In the genomic region with DNA sequence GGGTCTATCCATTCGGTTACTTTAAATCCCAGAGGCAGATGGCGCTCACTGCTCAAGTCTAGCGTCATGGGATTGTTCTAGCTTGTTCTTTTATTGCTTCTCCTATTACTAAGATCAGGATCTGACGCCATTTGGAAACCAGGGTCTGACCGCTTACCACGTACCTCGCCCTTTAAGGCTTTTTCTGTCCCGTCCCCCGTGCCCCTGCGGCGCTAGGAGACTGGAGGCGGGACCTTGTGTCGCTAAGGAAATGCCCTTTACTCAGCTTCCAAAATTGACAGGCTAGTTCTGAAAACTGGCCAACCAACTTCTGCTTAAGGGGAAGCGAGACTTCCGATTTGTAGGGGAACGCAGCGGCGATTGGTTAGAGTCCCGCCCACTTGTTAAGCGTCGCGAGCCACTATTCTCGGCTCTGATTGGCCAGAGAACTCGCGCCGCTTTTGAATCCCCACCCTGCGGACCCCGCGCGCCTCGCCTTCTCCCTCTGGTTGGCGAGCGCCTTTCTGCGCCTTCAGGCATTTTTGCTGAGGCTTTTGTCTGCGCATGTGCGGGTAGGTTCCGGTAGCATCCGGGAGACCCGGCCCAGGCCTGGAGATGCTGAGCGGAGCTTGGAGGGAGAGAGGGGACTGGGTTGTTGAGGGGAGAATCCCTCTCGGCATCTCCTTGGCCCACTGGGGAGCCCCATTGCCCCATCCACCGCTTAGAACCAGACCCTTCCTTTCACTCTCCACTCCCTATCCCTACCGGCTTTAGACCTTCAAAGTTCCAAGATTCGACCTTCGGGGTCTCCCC, we compare ENCODE assay signal across 9 cellular contexts. TPM values are rescaled to one million over a fixed set of nuclear protein-coding genes. Genes with fewer than 3 reads are reported as not detected.
DNase-seq lines count a peak whose midpoint lies in the region; ATAC-seq and TF ChIP-seq lines count a peak whose summit lies in the region.
"Had no signal": no experiment of that assay in that cellular context is flagged by ENCODE, and none has a peak within 500 bp of the region (broad histone marks: within the 10 kb centered on the region; RNA-seq: fewer than 3 reads in every experiment).

No MANE protein-coding gene starts in this region.

- no peak for TF ChIP-seq POLR2A in lower leg skin (IDR thresholded peaks at IDR 0.05)

- DNase-seq in AG04449 (ENCODE audit: low read depth, low spot score), result peak; percentile 89
- peak; percentile 98 for DNase-seq in NCI-H82 (lab: John Stamatoyannopoulos, UW)
- peak; percentile 98 for DNase-seq in activated CD4-positive, alpha-beta memory T cell treated with anti-CD3 and anti-CD28 coated beads for 36 hours
- DNase-seq in lower leg skin (ENCODE audit: low spot score in 2 of 2), result peak; percentile 96 to 97
- peak; percentile 80 to 89 for DNase-seq in stimulated activated CD4-positive, alpha-beta T cell treated with anti-CD3 and anti-CD28 coated beads, Interleukin-4, amount 100 ng/mL, for 4 hours

- no peaks in the 10 kb centered on the region for H3K27me3 ChIP-seq in duodenal mucosa (ENCODE audit: control insufficient read depth in 1 of 2, insufficient read depth in 2 of 2, low read length in 2 of 2)

- no peak for TF ChIP-seq CTCF in AG04449 (IDR thresholded peaks at IDR 0.05; ENCODE audit: insufficient read depth, low read length, missing control alignments)
- no peak for TF ChIP-seq CTCF in lower leg skin (IDR thresholded peaks at IDR 0.05)

- intact Hi-C loops in activated CD4-positive, alpha-beta memory T cell treated with anti-CD3 and anti-CD28 coated beads for 36 hours (cut with micrococcal nuclease), result loop anchor here (1.0 to 10.0 kb wide), 8 partner anchors 21 to 280 kb away; no protein-coding TSS in a partner anchor
- intact Hi-C loops in lower leg skin (cut with DNase I; ENCODE audit: low total_unique reads), result no loop called here

- H3K9me3 ChIP-seq in duodenal mucosa (ENCODE audit: control insufficient read depth in 1 of 2, low read length in 2 of 2), result no peaks in the 10 kb centered on the region

- peak overlapping the region; percentile 21 to 70 for H3K9ac ChIP-seq in duodenal mucosa (ENCODE audit: low read depth in 1 of 2, low read length in 2 of 2)

- peaks cover 29% of the 10 kb centered on the region for H3K4me1 Mint-ChIP-seq in activated CD4-positive, alpha-beta memory T cell treated with anti-CD3 and anti-CD28 coated beads for 36 hours (ENCODE audit: low read depth)

- peaks cover 16 to 17% of the 10 kb centered on the region in 2 donors for H3K4me1 ChIP-seq in duodenal mucosa (ENCODE audit: control insufficient read depth in 1 of 2, insufficient read depth in 2 of 2, low read length in 2 of 2)

- H3K36me3 Mint-ChIP-seq in activated CD4-positive, alpha-beta memory T cell treated with anti-CD3 and anti-CD28 coated beads for 36 hours, result peaks cover 9% of the 10 kb centered on the region

- no peaks in the 10 kb centered on the region for H3K9me3 Mint-ChIP-seq in activated CD4-positive, alpha-beta memory T cell treated with anti-CD3 and anti-CD28 coated beads for 36 hours

- WGBS in lower leg skin, 2 donors, result 1 to 2% methylated on average over 37 to 39 of the region's 45 CpGs

- H3K4me3 ChIP-seq in AG04449 (ENCODE audit: low read depth, low read length) (peak overlapping the region; percentile 58), duodenal mucosa (ENCODE audit: low read depth in 1 of 2, low read length in 2 of 2) (peak overlapping the region; percentile 65 to 68), lower leg skin (ENCODE audit: low read depth, poor library complexity, severe bottlenecking) (no peak overlapping the region)

- H3K27ac ChIP-seq in duodenal mucosa (ENCODE audit: low read depth, low read length), result peak overlapping the region; percentile 33

- H3K27ac Mint-ChIP-seq in activated CD4-positive, alpha-beta memory T cell treated with anti-CD3 and anti-CD28 coated beads for 36 hours, result peak overlapping the region; percentile 92

- no peaks in the 10 kb centered on the region for H3K36me3 ChIP-seq in duodenal mucosa (ENCODE audit: control insufficient read depth in 1 of 2, insufficient read depth in 2 of 2, low read length in 2 of 2)

- ATAC-seq in GM18868 (IDR thresholded peaks at IDR 0.05; ENCODE audit: unreplicated experiment) (peak; percentile 79), HG03103 (IDR thresholded peaks at IDR 0.05; ENCODE audit: low read depth, unreplicated experiment) (peak; percentile 73)

- H3K27me3 Mint-ChIP-seq in activated CD4-positive, alpha-beta memory T cell treated with anti-CD3 and anti-CD28 coated beads for 36 hours, result peaks cover 2% of the 10 kb centered on the region

- H3K4me3 Mint-ChIP-seq in activated CD4-positive, alpha-beta memory T cell treated with anti-CD3 and anti-CD28 coated beads for 36 hours, result peak overlapping the region; percentile 84

- CTCF ChIA-PET in AG04449 (lab: Yijun Ruan, JAX), result interaction anchor here (1.0 to 1.5 kb wide), 4 partner anchors 26 to 263 kb away, joined by 3 to 4 read pairs (median 3); no protein-coding TSS in a partner anchor
- CTCF ChIA-PET in activated CD4-positive, alpha-beta memory T cell treated with anti-CD3 and anti-CD28 coated beads for 36 hours (lab: Charles Lee), result interaction anchor here (0.7 to 7.7 kb wide), 15 partner anchors 13 to 263 kb away, joined by 3 to 54 read pairs (median 4); a partner anchor contains a TSS

- POLR2A ChIA-PET in AG04449 (lab: Yijun Ruan, JAX), result interaction anchor here (1.3 kb wide), 1 partner anchor 26 kb away, joined by 4 read pairs; no protein-coding TSS in a partner anchor
- POLR2A ChIA-PET in activated CD4-positive, alpha-beta memory T cell treated with anti-CD3 and anti-CD28 coated beads for 36 hours (lab: Charles Lee), result interaction anchor here (0.9 to 4.1 kb wide), 11 partner anchors 13 to 309 kb away, joined by 3 to 27 read pairs (median 5); a partner anchor contains a TSS

RNA-seq across cellular contexts. Expression of a gene that starts 3.9 kb away (rescaled TPM):
- total RNA-seq in activated CD4-positive, alpha-beta memory T cell treated with anti-CD3 and anti-CD28 coated beads for 36 hours, result not detected
- total RNA-seq in lower leg skin, result not detected

RNA-seq across cellular contexts. Expression of a gene that starts 6.5 kb away (rescaled TPM):
- under 1 TPM; 0.36 to 0.64 TPM for total RNA-seq in activated CD4-positive, alpha-beta memory T cell treated with anti-CD3 and anti-CD28 coated beads for 36 hours
- not detected for total RNA-seq in lower leg skin
- total RNA-seq: T-helper 1 cell treated with Interleukin-12 subunit alpha and Interleukin-12 subunit beta and Interleukin-4 antibody, amounts not matched to agents 30 ng/mL and 1 ng/mL, for 36 hours had no signal

RNA-seq across cellular contexts. Expression of a gene that starts 21.8 kb away (rescaled TPM):
- total RNA-seq in activated CD4-positive, alpha-beta memory T cell treated with anti-CD3 and anti-CD28 coated beads for 36 hours, result 100 to 1,000 TPM; 140 to 149 TPM
- 1 to 10 TPM in 1 of 4 donors, not detected in 3; 1.3 TPM for total RNA-seq in lower leg skin

RNA-seq across cellular contexts. Expression of a gene that starts 23.2 kb away (rescaled TPM):
- under 1 TPM; 0.19 to 0.26 TPM for total RNA-seq in activated CD4-positive, alpha-beta memory T cell treated with anti-CD3 and anti-CD28 coated beads for 36 hours
- 1 to 10 TPM in 3 of 4 donors, under 1 TPM in 1; 0.53 to 8.6 (median 1.8) TPM for total RNA-seq in lower leg skin

RNA-seq across cellular contexts. Expression of a gene that starts 25.4 kb away (rescaled TPM):
- total RNA-seq in activated CD4-positive, alpha-beta memory T cell treated with anti-CD3 and anti-CD28 coated beads for 36 hours, result 1 to 10 TPM; 2.8 to 4.8 TPM
- 1 to 10 TPM in 1 of 4 donors, not detected in 3; 1.8 TPM for total RNA-seq in lower leg skin

Comparison
In these comparisons a context has a peak if more than half of its experiments do, and no peak if none do; other contexts are left out.
1. RNA of a gene that starts 21.8 kb away (total RNA-seq): 140 to 149 TPM in activated CD4-positive, alpha-beta memory T cell treated with anti-CD3 and anti-CD28 coated beads for 36 hours; 1.3 TPM in lower leg skin; every median in the first group is over 10 times any median in the second.
2. Peak in every context shown above with its lines, with median percentiles within 50 percentile points of each other: DNase-seq.